In genomic region chr17:83182620-83183063, GRCh38 we compare ENCODE assay signal across 15 cellular contexts.
DNase-seq lines count a peak whose midpoint lies in the region; ATAC-seq, FAIRE-seq and TF ChIP-seq lines count a peak whose summit lies in the region.
"Had no signal": no experiment of that assay in that cellular context is flagged by ENCODE, and none has a peak within 500 bp of the region (broad histone marks: within the 10 kb centered on the region; RNA-seq: fewer than 3 reads in every experiment).

No MANE protein-coding gene starts in this region.

- H3K4me3 ChIP-seq in BE2C (ENCODE audit: low read depth, low read length) (no peak overlapping the region), WERI-Rb-1 (ENCODE audit: low read depth, low read length) (no peak overlapping the region), right cardiac atrium (ENCODE audit: low read length) (no peak overlapping the region), osteoblast (ENCODE audit: insufficient read depth, low read length) (no peak overlapping the region)
- H3K4me3 ChIP-seq: pancreas, SJCRH30, transverse colon had no signal

- H3K4me1 ChIP-seq in BE2C (no peaks in the 10 kb centered on the region), right cardiac atrium (ENCODE audit: control insufficient read depth, insufficient read depth, low read length) (peaks cover 5% of the 10 kb centered on the region), osteoblast (ENCODE audit: insufficient read depth, low read length) (no peaks in the 10 kb centered on the region)
- H3K4me1 ChIP-seq: pancreas, SJCRH30, transverse colon had no signal

- no peaks in the 10 kb centered on the region for H3K27me3 ChIP-seq in BE2C
- H3K27me3 ChIP-seq in WERI-Rb-1 (ENCODE audit: insufficient read depth, low read depth, severe bottlenecking): no peaks in the 10 kb centered on the region
- H3K27me3 ChIP-seq in right cardiac atrium (ENCODE audit: control insufficient read depth, insufficient read depth): no peaks in the 10 kb centered on the region
- H3K27me3 ChIP-seq in osteoblast (ENCODE audit: insufficient read depth, low read length): no peaks in the 10 kb centered on the region
- H3K27me3 ChIP-seq: pancreas, transverse colon had no signal

- H3K9me3 ChIP-seq in BE2C (no peaks in the 10 kb centered on the region), WERI-Rb-1 (ENCODE audit: severe bottlenecking) (no peaks in the 10 kb centered on the region), right cardiac atrium (ENCODE audit: control insufficient read depth, low read length) (no peaks in the 10 kb centered on the region), osteoblast (ENCODE audit: low read depth, low read length) (no peaks in the 10 kb centered on the region)
- H3K9me3 ChIP-seq: pancreas, SJCRH30, transverse colon had no signal

- no peak overlapping the region for H3K27ac ChIP-seq in WERI-Rb-1
- H3K27ac ChIP-seq in right cardiac atrium (ENCODE audit: low read length): no peak overlapping the region
- H3K27ac ChIP-seq in osteoblast (ENCODE audit: low read depth, low read length): no peak overlapping the region
- H3K27ac ChIP-seq: pancreas, SJCRH30, transverse colon had no signal

- FAIRE-seq in frontal cortex (lab: Jason Lieb, UNC): no peak
- FAIRE-seq: pancreas had no signal

- DNase-seq in BE2C: peak; percentile 8
- peak; percentile 9 for DNase-seq in WERI-Rb-1
- DNase-seq in right cardiac atrium: peak in 2 of 3 donors; percentile 57 to 82
- peak; percentile 54 for DNase-seq in osteoblast (ENCODE audit: insufficient read length, low spot score, missing footprints)
- DNase-seq in hypothalamus (lab: John Stamatoyannopoulos, UW): no peak
- DNase-seq in frontal cortex (ENCODE audit: low spot score in 2 of 2): no peak
- DNase-seq: mesendoderm; NCI-H2081 treated with DMSO at 0.1 percent for 48 hours; NK-92 treated with Interleukin-12 subunit alpha and Interleukin-12 subunit beta, amount 100 ng/mL, for 24 hours; stimulated activated CD4-positive, alpha-beta T cell treated with anti-CD3 and anti-CD28 coated beads, Interleukin-15, amount 100 ng/mL, for 24 hours; transverse colon had no signal

- intact Hi-C loops in right cardiac atrium (cut with DNase I): no loop called here

- H3K36me3 ChIP-seq in BE2C: no peaks in the 10 kb centered on the region
- no peaks in the 10 kb centered on the region for H3K36me3 ChIP-seq in WERI-Rb-1
- H3K36me3 ChIP-seq in osteoblast (ENCODE audit: insufficient read depth, low read length): no peaks in the 10 kb centered on the region
- H3K36me3 ChIP-seq: pancreas, SJCRH30, transverse colon had no signal

- H2AFZ ChIP-seq in osteoblast (ENCODE audit: low read length): no peak overlapping the region

- WGBS in right cardiac atrium: 72% methylated on average over 13 of the region's 13 CpGs

- TF ChIP-seq CTCF in BE2C (IDR thresholded peaks at IDR 0.05; ENCODE audit: low read depth, low read length): no peak
- no peak for TF ChIP-seq CTCF in WERI-Rb-1 (IDR thresholded peaks at IDR 0.05; ENCODE audit: low read depth, low read length)
- no peak for TF ChIP-seq CTCF in osteoblast (IDR thresholded peaks at IDR 0.05; ENCODE audit: extremely low read depth, low read depth, low read length)

- TF ChIP-seq POLR2A in GM18505 (IDR thresholded peaks at IDR 0.05; ENCODE audit: borderline replicate concordance, extremely low read depth, insufficient read depth, insufficient read length): no peak

- H4K20me1 ChIP-seq in osteoblast (ENCODE audit: insufficient read depth, low read length): no peaks in the 10 kb centered on the region

- ATAC-seq in right cardiac atrium (peak; percentile 45 to 58), GM18505 (IDR thresholded peaks at IDR 0.05; ENCODE audit: unreplicated experiment) (no peak), GM19035 (IDR thresholded peaks at IDR 0.05; ENCODE audit: unreplicated experiment) (no peak)

- H3K79me2 ChIP-seq in osteoblast (ENCODE audit: insufficient read depth, low read length): no peaks in the 10 kb centered on the region

- no peak overlapping the region for H3K4me2 ChIP-seq in osteoblast (ENCODE audit: insufficient read depth, low read length)

Comparison
In these comparisons a context has a peak if more than half of its experiments do, and no peak if none do; other contexts are left out.
1. DNase-seq: peak in BE2C (single experiment), WERI-Rb-1 (single experiment), right cardiac atrium (2 of 3) and osteoblast (single experiment); none in hypothalamus (0 of 51) and frontal cortex (0 of 2).
2. ATAC-seq: peak in right cardiac atrium (2 of 2); none in GM18505 (single experiment) and GM19035 (single experiment).